ENCODE assay signal across 1 cellular context in the genomic region with DNA sequence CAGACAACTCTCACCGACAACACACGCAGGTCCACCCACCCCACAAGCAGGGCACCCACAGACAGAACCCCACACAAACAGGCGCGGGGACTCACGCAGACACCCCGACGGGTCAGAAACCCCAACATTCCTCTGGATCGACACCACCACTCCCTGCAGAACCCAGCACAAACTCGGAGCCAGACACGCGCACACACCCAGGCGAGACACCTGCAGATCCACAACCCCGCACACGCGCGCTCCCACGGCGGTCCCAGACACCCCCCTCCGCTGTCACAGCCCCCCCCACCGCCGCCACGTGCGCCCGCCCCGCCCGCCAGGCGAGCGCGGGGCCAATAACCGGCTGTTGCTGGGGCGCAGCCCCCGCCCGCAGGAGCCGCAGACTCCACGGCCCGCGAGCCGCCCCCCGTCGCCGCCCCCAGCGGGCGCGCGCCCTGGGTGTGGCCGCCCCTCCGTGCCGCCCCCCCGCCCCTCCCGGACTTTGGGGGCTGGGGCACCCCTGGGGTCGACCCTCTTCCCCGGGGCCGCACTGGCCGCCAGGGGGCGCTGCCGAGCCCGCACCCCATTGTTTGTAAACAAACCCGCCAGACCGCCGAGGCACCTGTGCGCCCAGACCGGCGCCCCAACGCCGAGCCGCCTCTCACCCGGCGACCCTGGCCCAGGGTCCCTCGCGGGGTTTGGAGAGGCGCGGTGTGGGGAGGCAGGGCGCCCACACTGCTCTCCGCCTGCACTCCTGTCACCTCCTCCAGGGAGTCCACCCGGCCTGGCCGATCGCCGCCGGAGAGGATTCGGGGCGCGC.
TF ChIP-seq lines count a peak whose summit lies in the region.

No MANE protein-coding gene starts in this region.

TF ChIP-seq in WTC11, 78 proteins besides CTCF, POLR2A, EP300 and RAD21 (continued from another document):
- TF ChIP-seq, protein P1, sequence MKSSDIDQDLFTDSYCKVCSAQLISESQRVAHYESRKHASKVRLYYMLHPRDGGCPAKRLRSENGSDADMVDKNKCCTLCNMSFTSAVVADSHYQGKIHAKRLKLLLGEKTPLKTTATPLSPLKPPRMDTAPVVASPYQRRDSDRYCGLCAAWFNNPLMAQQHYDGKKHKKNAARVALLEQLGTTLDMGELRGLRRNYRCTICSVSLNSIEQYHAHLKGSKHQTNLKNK (CRISPR knock-in tag; IDR thresholded peaks at IDR 0.05), result no peak
- TF ChIP-seq, protein P2, sequence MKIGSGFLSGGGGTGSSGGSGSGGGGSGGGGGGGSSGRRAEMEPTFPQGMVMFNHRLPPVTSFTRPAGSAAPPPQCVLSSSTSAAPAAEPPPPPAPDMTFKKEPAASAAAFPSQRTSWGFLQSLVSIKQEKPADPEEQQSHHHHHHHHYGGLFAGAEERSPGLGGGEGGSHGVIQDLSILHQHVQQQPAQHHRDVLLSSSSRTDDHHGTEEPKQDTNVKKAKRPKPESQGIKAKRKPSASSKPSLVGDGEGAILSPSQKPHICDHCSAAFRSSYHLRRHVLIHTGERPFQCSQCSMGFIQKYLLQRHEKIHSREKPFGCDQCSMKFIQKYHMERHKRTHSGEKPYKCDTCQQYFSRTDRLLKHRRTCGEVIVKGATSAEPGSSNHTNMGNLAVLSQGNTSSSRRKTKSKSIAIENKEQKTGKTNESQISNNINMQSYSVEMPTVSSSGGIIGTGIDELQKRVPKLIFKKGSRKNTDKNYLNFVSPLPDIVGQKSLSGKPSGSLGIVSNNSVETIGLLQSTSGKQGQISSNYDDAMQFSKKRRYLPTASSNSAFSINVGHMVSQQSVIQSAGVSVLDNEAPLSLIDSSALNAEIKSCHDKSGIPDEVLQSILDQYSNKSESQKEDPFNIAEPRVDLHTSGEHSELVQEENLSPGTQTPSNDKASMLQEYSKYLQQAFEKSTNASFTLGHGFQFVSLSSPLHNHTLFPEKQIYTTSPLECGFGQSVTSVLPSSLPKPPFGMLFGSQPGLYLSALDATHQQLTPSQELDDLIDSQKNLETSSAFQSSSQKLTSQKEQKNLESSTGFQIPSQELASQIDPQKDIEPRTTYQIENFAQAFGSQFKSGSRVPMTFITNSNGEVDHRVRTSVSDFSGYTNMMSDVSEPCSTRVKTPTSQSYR (CRISPR knock-in tag; IDR thresholded peaks at IDR 0.05), result no peak
- TF ChIP-seq, protein P3, sequence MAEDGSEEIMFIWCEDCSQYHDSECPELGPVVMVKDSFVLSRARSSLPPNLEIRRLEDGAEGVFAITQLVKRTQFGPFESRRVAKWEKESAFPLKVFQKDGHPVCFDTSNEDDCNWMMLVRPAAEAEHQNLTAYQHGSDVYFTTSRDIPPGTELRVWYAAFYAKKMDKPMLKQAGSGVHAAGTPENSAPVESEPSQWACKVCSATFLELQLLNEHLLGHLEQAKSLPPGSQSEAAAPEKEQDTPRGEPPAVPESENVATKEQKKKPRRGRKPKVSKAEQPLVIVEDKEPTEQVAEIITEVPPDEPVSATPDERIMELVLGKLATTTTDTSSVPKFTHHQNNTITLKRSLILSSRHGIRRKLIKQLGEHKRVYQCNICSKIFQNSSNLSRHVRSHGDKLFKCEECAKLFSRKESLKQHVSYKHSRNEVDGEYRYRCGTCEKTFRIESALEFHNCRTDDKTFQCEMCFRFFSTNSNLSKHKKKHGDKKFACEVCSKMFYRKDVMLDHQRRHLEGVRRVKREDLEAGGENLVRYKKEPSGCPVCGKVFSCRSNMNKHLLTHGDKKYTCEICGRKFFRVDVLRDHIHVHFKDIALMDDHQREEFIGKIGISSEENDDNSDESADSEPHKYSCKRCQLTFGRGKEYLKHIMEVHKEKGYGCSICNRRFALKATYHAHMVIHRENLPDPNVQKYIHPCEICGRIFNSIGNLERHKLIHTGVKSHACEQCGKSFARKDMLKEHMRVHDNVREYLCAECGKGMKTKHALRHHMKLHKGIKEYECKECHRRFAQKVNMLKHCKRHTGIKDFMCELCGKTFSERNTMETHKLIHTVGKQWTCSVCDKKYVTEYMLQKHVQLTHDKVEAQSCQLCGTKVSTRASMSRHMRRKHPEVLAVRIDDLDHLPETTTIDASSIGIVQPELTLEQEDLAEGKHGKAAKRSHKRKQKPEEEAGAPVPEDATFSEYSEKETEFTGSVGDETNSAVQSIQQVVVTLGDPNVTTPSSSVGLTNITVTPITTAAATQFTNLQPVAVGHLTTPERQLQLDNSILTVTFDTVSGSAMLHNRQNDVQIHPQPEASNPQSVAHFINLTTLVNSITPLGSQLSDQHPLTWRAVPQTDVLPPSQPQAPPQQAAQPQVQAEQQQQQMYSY (CRISPR knock-in tag; IDR thresholded peaks at IDR 0.05), result no peak
- TF ChIP-seq FOXP1 (CRISPR knock-in tag; IDR thresholded peaks at IDR 0.05; ENCODE audit: borderline replicate concordance) (no peak; the same call in 1 of the 2 replicates), ETV6 (CRISPR knock-in tag; IDR thresholded peaks at IDR 0.05) (peak; percentile 46; the same call in 1 of the 2 replicates), KAT7 (CRISPR knock-in tag; IDR thresholded peaks at IDR 0.05; ENCODE audit: borderline replicate concordance) (no peak), ZNF317 (CRISPR knock-in tag; IDR thresholded peaks at IDR 0.05; ENCODE audit: borderline replicate concordance, low read depth) (no peak), RORB (CRISPR knock-in tag; IDR thresholded peaks at IDR 0.05) (no peak), FOXK1 (CRISPR knock-in tag; IDR thresholded peaks at IDR 0.05) (peak; percentile 98), ZNF671 (CRISPR knock-in tag; IDR thresholded peaks at IDR 0.05) (no peak)
- TF ChIP-seq, protein P4, sequence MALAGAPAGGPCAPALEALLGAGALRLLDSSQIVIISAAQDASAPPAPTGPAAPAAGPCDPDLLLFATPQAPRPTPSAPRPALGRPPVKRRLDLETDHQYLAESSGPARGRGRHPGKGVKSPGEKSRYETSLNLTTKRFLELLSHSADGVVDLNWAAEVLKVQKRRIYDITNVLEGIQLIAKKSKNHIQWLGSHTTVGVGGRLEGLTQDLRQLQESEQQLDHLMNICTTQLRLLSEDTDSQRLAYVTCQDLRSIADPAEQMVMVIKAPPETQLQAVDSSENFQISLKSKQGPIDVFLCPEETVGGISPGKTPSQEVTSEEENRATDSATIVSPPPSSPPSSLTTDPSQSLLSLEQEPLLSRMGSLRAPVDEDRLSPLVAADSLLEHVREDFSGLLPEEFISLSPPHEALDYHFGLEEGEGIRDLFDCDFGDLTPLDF (CRISPR knock-in tag; IDR thresholded peaks at IDR 0.05), result no peak
